In genomic region chr13:49927755-49928154, GRCh38 we compare ENCODE assay signal across 21 cellular contexts. TPM values are rescaled to one million over a fixed set of nuclear protein-coding genes. Genes with fewer than 3 reads are reported as not detected.
DNase-seq lines count a peak whose midpoint lies in the region; TF ChIP-seq lines count a peak whose summit lies in the region.
"Had no signal": no experiment of that assay in that cellular context is flagged by ENCODE, and none has a peak within 500 bp of the region (broad histone marks: within the 10 kb centered on the region; RNA-seq: fewer than 3 reads in every experiment).

No MANE protein-coding gene starts in this region.

- no peaks in the 10 kb centered on the region for H3K9me3 Mint-ChIP-seq in HFFc6
- no peaks in the 10 kb centered on the region for H3K9me3 Mint-ChIP-seq in T-helper 2 cell treated with Interferon-gamma antibody and Interleukin-4, amounts not matched to agents 5 μg/mL and 100 μg/mL, for 36 hours

- peaks cover 8% of the 10 kb centered on the region for H3K79me2 ChIP-seq in smooth muscle cell (ENCODE audit: low read depth)

- TF ChIP-seq CTCF in AG09309 (IDR thresholded peaks at IDR 0.05; ENCODE audit: control insufficient read depth, insufficient read depth, low read depth, low read length, missing control alignments) (no peak), HFFc6 (IDR thresholded peaks at IDR 0.05) (no peak), brain microvascular endothelial cell (IDR thresholded peaks at IDR 0.05; ENCODE audit: low read depth, low read length, missing control alignments) (no peak), smooth muscle cell (IDR thresholded peaks at IDR 0.05; ENCODE audit: borderline replicate concordance, insufficient read depth, poor library complexity, severe bottlenecking) (no peak)

- no peak overlapping the region for H3K9ac ChIP-seq in mesenchymal stem cell (ENCODE audit: low read length)
- H3K9ac ChIP-seq in smooth muscle cell (ENCODE audit: low read depth), result no peak overlapping the region

- no peak overlapping the region for H3K4me2 ChIP-seq in mesenchymal stem cell (ENCODE audit: low read length, poor library complexity, severe bottlenecking)
- no peak overlapping the region for H3K4me2 ChIP-seq in smooth muscle cell

- in situ Hi-C loops in brain microvascular endothelial cell (cut with HindIII; ENCODE audit: low pct_ligation_motif_present, low sequenced_read_pairs), result no loop called here

- H3K4me3 ChIP-seq in AG09309 (ENCODE audit: control insufficient read depth, low read depth, low read length) (no peak overlapping the region), brain microvascular endothelial cell (ENCODE audit: low read depth, low read length) (no peak overlapping the region), mesenchymal stem cell (ENCODE audit: insufficient read depth in 1 of 2, low read depth in 1 of 2, low read length in 2 of 2) (no peak overlapping the region), smooth muscle cell (no peak overlapping the region)
- H3K4me3 ChIP-seq: coronary artery, right lobe of liver, transverse colon had no signal

- WGBS in mesenchymal stem cell, result 81% methylated on average over 2 of the region's 3 CpGs
- WGBS in smooth muscle cell (ENCODE audit: low lambda C conversion rate), result 88% methylated on average over 3 of the region's 3 CpGs

- no peak overlapping the region for H4K8ac ChIP-seq in mesenchymal stem cell (ENCODE audit: low read length)

- H2AFZ ChIP-seq in mesenchymal stem cell (ENCODE audit: low read depth, low read length), result no peak overlapping the region
- H2AFZ ChIP-seq in smooth muscle cell (ENCODE audit: low read depth), result no peak overlapping the region

- DNase-seq in AG09309 (ENCODE audit: low read depth), result peak; percentile 84
- peak; percentile 61 for DNase-seq in HFFc6
- peak; percentile 57 for DNase-seq in brain microvascular endothelial cell
- DNase-seq in mesenchymal stem cell, result peak; percentile 6
- no peak for DNase-seq in NCI-H1092 (lab: John Stamatoyannopoulos, UW)
- no peak for DNase-seq in T-helper 2 cell treated with Interferon-gamma antibody and Interleukin-4, amounts not matched to agents 5 μg/mL and 100 μg/mL, for 36 hours (ENCODE audit: low spot score)
- no peak for DNase-seq in smooth muscle cell (lab: John Stamatoyannopoulos, UW; ENCODE audit: unreplicated experiment)
- no peak for DNase-seq in OCI-M2 (lab: John Stamatoyannopoulos, UW; ENCODE audit: unreplicated experiment)
- DNase-seq: activated CD4-positive, alpha-beta T cell treated with anti-CD3 and anti-CD28 coated beads, Interleukin-2, amount 50 U/mL, for 1 hour; activated CD8-positive, alpha-beta memory T cell treated with anti-CD3 and anti-CD28 coated beads, Interleukin-2, amount 50 U/mL, for 48 hours; activated gamma-delta T cell; amygdala; COR-L47; left ventricle myocardium superior; NCI-H1930; NCI-H510A treated with DMSO at 0.1 percent for 48 hours; right lobe of liver; stimulated activated naive CD4-positive, alpha-beta T cell treated with Interleukin-2 at 50 U/mL for 16 hours; transverse colon had no signal

- H2BK12ac ChIP-seq in mesenchymal stem cell (ENCODE audit: low read length in 2 of 2), result no peak overlapping the region

- H2BK120ac ChIP-seq in mesenchymal stem cell (ENCODE audit: low read depth, low read length), result no peak overlapping the region

- no peaks in the 10 kb centered on the region for H3F3A ChIP-seq in smooth muscle cell (ENCODE audit: low read depth)

- H3K4ac ChIP-seq in mesenchymal stem cell (ENCODE audit: low read depth in 1 of 2, low read length in 2 of 2), result no peak overlapping the region

- H3K18ac ChIP-seq in mesenchymal stem cell (ENCODE audit: low read depth in 1 of 2, low read length in 2 of 2), result no peak overlapping the region

- no peak overlapping the region for H3K23ac ChIP-seq in mesenchymal stem cell (ENCODE audit: low read length in 2 of 2)

- H3K4me1 ChIP-seq in mesenchymal stem cell (ENCODE audit: control insufficient read depth, insufficient read depth, low read depth, low read length), result no peaks in the 10 kb centered on the region
- H3K4me1 ChIP-seq in smooth muscle cell (ENCODE audit: low read depth), result no peaks in the 10 kb centered on the region
- H3K4me1 ChIP-seq: transverse colon had no signal

- H3K27ac ChIP-seq in brain microvascular endothelial cell, result peak overlapping the region; percentile 37
- no peak overlapping the region for H3K27ac ChIP-seq in mesenchymal stem cell (ENCODE audit: low read length, poor library complexity, severe bottlenecking)
- no peak overlapping the region for H3K27ac ChIP-seq in smooth muscle cell (ENCODE audit: low read depth)
- H3K27ac ChIP-seq: coronary artery, right lobe of liver, RWPE1, transverse colon had no signal

- H2BK15ac ChIP-seq in mesenchymal stem cell (ENCODE audit: low read depth, poor library complexity, severe bottlenecking), result no peak overlapping the region

- H2AK5ac ChIP-seq in mesenchymal stem cell (ENCODE audit: low read length, severe bottlenecking), result no peak overlapping the region

- H3K14ac ChIP-seq in mesenchymal stem cell (ENCODE audit: low read length in 2 of 2), result no peak overlapping the region

- H4K91ac ChIP-seq in mesenchymal stem cell (ENCODE audit: low read length), result no peak overlapping the region

- H3K27ac Mint-ChIP-seq in HFFc6, result peak overlapping the region; percentile 70
- H3K27ac Mint-ChIP-seq in T-helper 2 cell treated with Interferon-gamma antibody and Interleukin-4, amounts not matched to agents 5 μg/mL and 100 μg/mL, for 36 hours, result no peak overlapping the region

- peaks cover 4% of the 10 kb centered on the region for H4K20me1 ChIP-seq in smooth muscle cell (ENCODE audit: low read depth)

- no peaks in the 10 kb centered on the region for H3K27me3 ChIP-seq in brain microvascular endothelial cell (replicated peaks)
- H3K27me3 ChIP-seq in mesenchymal stem cell (ENCODE audit: control insufficient read depth in 1 of 2, insufficient read depth in 1 of 2, low read length in 2 of 2), result no peaks in the 10 kb centered on the region
- H3K27me3 ChIP-seq in smooth muscle cell (ENCODE audit: low read depth), result no peaks in the 10 kb centered on the region
- H3K27me3 ChIP-seq: right lobe of liver, transverse colon had no signal

- peaks cover 11% of the 10 kb centered on the region for H3K79me1 ChIP-seq in mesenchymal stem cell (replicated peaks; ENCODE audit: low read length, poor library complexity, severe bottlenecking)

- H3K4me1 Mint-ChIP-seq in HFFc6 (ENCODE audit: low read depth), result peaks cover 39% of the 10 kb centered on the region
- H3K4me1 Mint-ChIP-seq in T-helper 2 cell treated with Interferon-gamma antibody and Interleukin-4, amounts not matched to agents 5 μg/mL and 100 μg/mL, for 36 hours (ENCODE audit: low read depth), result peaks cover 2% of the 10 kb centered on the region

- H3K36me3 Mint-ChIP-seq in HFFc6 (ENCODE audit: low read depth), result peaks cover 16% of the 10 kb centered on the region
- peaks cover 3% of the 10 kb centered on the region for H3K36me3 Mint-ChIP-seq in T-helper 2 cell treated with Interferon-gamma antibody and Interleukin-4, amounts not matched to agents 5 μg/mL and 100 μg/mL, for 36 hours (ENCODE audit: low read depth)

- H3K27me3 Mint-ChIP-seq in HFFc6 (ENCODE audit: insufficient read depth), result no peaks in the 10 kb centered on the region; the same call in 1 of the 2 replicates
- H3K27me3 Mint-ChIP-seq in T-helper 2 cell treated with Interferon-gamma antibody and Interleukin-4, amounts not matched to agents 5 μg/mL and 100 μg/mL, for 36 hours (ENCODE audit: low read depth), result no peaks in the 10 kb centered on the region

- H2BK5ac ChIP-seq in mesenchymal stem cell (ENCODE audit: low read depth, low read length, poor library complexity, severe bottlenecking), result no peak overlapping the region

- H3K36me3 ChIP-seq in brain microvascular endothelial cell (replicated peaks), result peaks cover 16% of the 10 kb centered on the region
- H3K36me3 ChIP-seq in mesenchymal stem cell (ENCODE audit: control insufficient read depth in 1 of 2, insufficient read depth in 2 of 2, low read depth in 1 of 2, low read length in 2 of 2), result peaks cover 16 to 62% of the 10 kb centered on the region in 2 experiments
- H3K36me3 ChIP-seq in smooth muscle cell (ENCODE audit: low read depth), result peaks cover 12% of the 10 kb centered on the region

- H3K9me3 ChIP-seq in mesenchymal stem cell (ENCODE audit: control insufficient read depth, low read length) (no peaks in the 10 kb centered on the region), smooth muscle cell (replicated peaks; ENCODE audit: low read depth) (no peaks in the 10 kb centered on the region)
- H3K9me3 ChIP-seq: right lobe of liver, transverse colon had no signal

- peak overlapping the region; percentile 1; the same call in 1 of the 2 replicates for H3K4me3 Mint-ChIP-seq in HFFc6
- no peak overlapping the region for H3K4me3 Mint-ChIP-seq in T-helper 2 cell treated with Interferon-gamma antibody and Interleukin-4, amounts not matched to agents 5 μg/mL and 100 μg/mL, for 36 hours

RNA-seq across cellular contexts. Expression of gene SPRYD7, which starts 8.4 kb away (rescaled TPM):
- total RNA-seq in HFFc6 (2021; fragmentation: NEBNext Ultra II Directional; extraction: Animal tissue kit (Norgen Biotek cat#: 25700)), result 10 to 100 TPM; 15.1 to 19.3 (median 17.9) TPM
- 14.3 TPM for polyA plus RNA-seq in mesenchymal stem cell (2013, experiment 1 of 2)
- 15.1 TPM for polyA plus RNA-seq in mesenchymal stem cell (2013, experiment 2 of 2)
- total RNA-seq in smooth muscle cell, result 8.1 and 13.2 TPM in 2 replicates
- polyA plus RNA-seq in smooth muscle cell, result 15.8 and 16.1 TPM in 2 replicates

Comparison
In these comparisons a context has a peak if more than half of its experiments do, and no peak if none do; other contexts are left out.
1. DNase-seq: peak in AG09309 (single experiment), HFFc6 (single experiment), brain microvascular endothelial cell (single experiment) and mesenchymal stem cell (single experiment); none in NCI-H1092 (single experiment), T-helper 2 cell treated with Interferon-gamma antibody and Interleukin-4, amounts not matched to agents 5 μg/mL and 100 μg/mL, for 36 hours (single experiment), smooth muscle cell (single experiment) and OCI-M2 (single experiment).